1 cellular context compared by ENCODE assay signal in genomic region chr5:75265731-75266130, GRCh38.
TF ChIP-seq lines count a peak whose summit lies in the region.

No MANE protein-coding gene starts in this region.

TF ChIP-seq in GM23338, 12 proteins besides CTCF, POLR2A, EP300 and RAD21 (continued from another document):
- TF ChIP-seq ZNF462 (CRISPR knock-in tag; IDR thresholded peaks at IDR 0.05): no peak
